8 cellular contexts compared by ENCODE assay signal in genomic region chr19:47130589-47131168, GRCh38. TPM values are rescaled to one million over a fixed set of nuclear protein-coding genes. Genes with fewer than 3 reads are reported as not detected.
DNase-seq lines count a peak whose midpoint lies in the region; ATAC-seq and TF ChIP-seq lines count a peak whose summit lies in the region.

SAE1 (plus strand) TSS chr19:47130835; CDS start chr19:47130931, 96 bp downstream.

- H3K4me1 ChIP-seq in muscle layer of colon (ENCODE audit: insufficient read depth, low read length): peaks cover 32% of the 10 kb centered on the region

- no peaks in the 10 kb centered on the region for H3K27me3 Mint-ChIP-seq in activated T-cell treated with anti-CD3 and anti-CD28 coated beads, Interleukin-2, amount 50 U/mL, for 4 hours (ENCODE audit: low read depth)

- peak within 1 kb of the TSS; percentile 71 for H3K27ac ChIP-seq in muscle layer of colon (ENCODE audit: low read depth, low read length)

- peaks cover 52% of the 10 kb centered on the region for H3K4me1 Mint-ChIP-seq in activated T-cell treated with anti-CD3 and anti-CD28 coated beads, Interleukin-2, amount 50 U/mL, for 4 hours (ENCODE audit: low read depth)

- no peaks in the 10 kb centered on the region for H3K27me3 ChIP-seq in muscle layer of colon (ENCODE audit: control insufficient read depth in 1 of 2, insufficient read depth in 2 of 2, low read length in 2 of 2)

- peaks cover 26% of the 10 kb centered on the region for H3K36me3 Mint-ChIP-seq in activated T-cell treated with anti-CD3 and anti-CD28 coated beads, Interleukin-2, amount 50 U/mL, for 4 hours (ENCODE audit: insufficient read depth)

- peak within 1 kb of the TSS; percentile 94 for H3K9ac ChIP-seq in muscle layer of colon (ENCODE audit: low read length)

- peak; percentile 99 for DNase-seq in DMS53 (lab: John Stamatoyannopoulos, UW)
- DNase-seq in KG1 (lab: John Stamatoyannopoulos, UW): peak; percentile 97
- DNase-seq in activated T-cell treated with anti-CD3 and anti-CD28 coated beads, Interleukin-2, amount 50 U/mL, for 4 hours: peak; percentile 86
- DNase-seq in stimulated activated CD8-positive, alpha-beta memory T cell treated with anti-CD3 and anti-CD28 coated beads, Interleukin-7, amount 100 ng/mL, for 24 hours (ENCODE audit: low read depth): peak; percentile 87

- H3K36me3 ChIP-seq in muscle layer of colon (ENCODE audit: insufficient read depth, low read length): no peaks in the 10 kb centered on the region

- peak; percentile 73 for ATAC-seq in GM21717 (IDR thresholded peaks at IDR 0.05; ENCODE audit: unreplicated experiment)
- peak; percentile 95 to 96 for ATAC-seq in activated T-cell treated with anti-CD3 and anti-CD28 coated beads, Interleukin-2, amount 50 U/mL, for 4 hours
- peak; percentile 89 for ATAC-seq in esophagus mucosa

- H3K4me3 ChIP-seq in muscle layer of colon (ENCODE audit: low read depth in 1 of 2, low read length in 2 of 2): peak within 1 kb of the TSS; percentile 69 to 97

- no peaks in the 10 kb centered on the region for H3K9me3 ChIP-seq in muscle layer of colon (ENCODE audit: low read length)

- H3K4me3 Mint-ChIP-seq in activated T-cell treated with anti-CD3 and anti-CD28 coated beads, Interleukin-2, amount 50 U/mL, for 4 hours: peak within 1 kb of the TSS; percentile 94

- H3K9me3 Mint-ChIP-seq in activated T-cell treated with anti-CD3 and anti-CD28 coated beads, Interleukin-2, amount 50 U/mL, for 4 hours: no peaks in the 10 kb centered on the region

TF ChIP-seq in PFSK-1, 5 proteins besides CTCF, POLR2A, EP300 and RAD21:
- TF ChIP-seq TAF1 (IDR thresholded peaks at IDR 0.05; ENCODE audit: borderline replicate concordance, insufficient read depth, low read length) (peak; percentile 93), POLR2AphosphoS5 (IDR thresholded peaks at IDR 0.05; ENCODE audit: low read depth, low read length) (peak; percentile 76), REST (IDR thresholded peaks at IDR 0.05; ENCODE audit: insufficient read depth in 1 of 2, low read depth in 2 of 2, low read length in 2 of 2) (0 out of 4 replicates have a peak, but pooled peaks have one; percentile 18 to 30), SIN3A (IDR thresholded peaks at IDR 0.05; ENCODE audit: borderline replicate concordance, insufficient read depth, low read length) (no peak), FOXP2 (optimal IDR thresholded peaks at IDR 0.05; ENCODE audit: borderline replicate concordance, extremely low read depth, extremely low read length, insufficient read depth) (peak; percentile 81)
TF ChIP-seq in PFSK-1: peak in this region for 4.

RNA-seq across cellular contexts. Expression of gene SAE1, which starts in this region (rescaled TPM):
- 170 TPM for polyA plus RNA-seq in PFSK-1 (2012; ENCODE audit: insufficient read length, low read depth)
- total RNA-seq in activated T-cell treated with anti-CD3 and anti-CD28 coated beads, Interleukin-2, amount 50 U/mL, for 4 hours: 100 to 1,000 TPM in 1 of 3 donors, 10 to 100 TPM in 2; 90.0 to 112 (median 99.3) TPM
- total RNA-seq in esophagus mucosa: 53.2 TPM

Comparison
In these comparisons a context has a peak if more than half of its experiments do, and no peak if none do; other contexts are left out.
1. Peak in every context shown above with its lines: DNase-seq, ATAC-seq, H3K4me3 ChIP-seq and H3K27ac ChIP-seq.